Comparison of ENCODE assay signal across 11 cellular contexts in genomic region chr13:50521750-50522149, GRCh38.
DNase-seq lines count a peak whose midpoint lies in the region; ATAC-seq, FAIRE-seq and TF ChIP-seq lines count a peak whose summit lies in the region.
"Had no signal": no experiment of that assay in that cellular context is flagged by ENCODE, and none has a peak within 500 bp of the region (broad histone marks: within the 10 kb centered on the region; RNA-seq: fewer than 3 reads in every experiment).

No MANE protein-coding gene starts in this region.

- no TSS peak for BruUV-seq in GM12878 (replicated peaks; lab: Mats Ljungman, UMichigan)

- TF ChIP-seq EP300 in GM12878 (IDR thresholded peaks at IDR 0.05; ENCODE audit: borderline replicate concordance in 1 of 2, control insufficient read depth in 1 of 2, low read depth in 2 of 2, low read length in 2 of 2), result no peak

- no peak for ATAC-seq in GM12878
- peak; percentile 69 for ATAC-seq in sciatic nerve
- ATAC-seq: stimulated activated effector memory CD8-positive, alpha-beta T cell treated with anti-CD3 and anti-CD28 coated beads, Interleukin-12 subunit alpha, Interleukin-12 subunit beta, amount 100 ng/mL, for 72 hours had no signal

- no peak for TF ChIP-seq POLR2A in GM12878 (IDR thresholded peaks at IDR 0.05; ENCODE audit: low read depth, low read length)

- FAIRE-seq in GM12878 (lab: Jason Lieb, UNC), result no peak
- FAIRE-seq: GM18507 had no signal

- RAD21 ChIA-PET in GM12878 (lab: Charles Lee; ENCODE audit: unreplicated experiment), result no interaction called here

- SMC1A ChIA-PET in GM12878 (lab: Charles Lee; ENCODE audit: uncharacterized antibody, unreplicated experiment), result interaction anchor here (1.2 kb wide), 1 partner anchor 193 kb away, joined by 3 read pairs; no protein-coding TSS in a partner anchor

- CTCF ChIA-PET in HEK293 (lab: Yijun Ruan, JAX) (interaction anchor here (0.6 kb wide), 1 partner anchor 9 kb away, joined by 3 read pairs; no protein-coding TSS in a partner anchor), GM12878 (lab: Yijun Ruan, JAX) (interaction anchor here (1.1 kb wide), 1 partner anchor 9 kb away, joined by 5 read pairs; no protein-coding TSS in a partner anchor)

- peaks cover 7% of the 10 kb centered on the region; the same call in 1 of the 2 replicates for H3K4me1 ChIP-seq in HEK293 (ENCODE audit: control insufficient read depth, insufficient read depth, low read length)
- H3K4me1 ChIP-seq in GM12878 (ENCODE audit: control insufficient read depth, insufficient read depth, low read length), result no peaks in the 10 kb centered on the region
- H3K4me1 ChIP-seq in osteoblast (ENCODE audit: insufficient read depth, low read length), result peaks cover 27% of the 10 kb centered on the region

- H3K4me3 ChIP-seq in HEK293 (ENCODE audit: low read depth, low read length), result no peak overlapping the region
- no peak overlapping the region for H3K4me3 ChIP-seq in GM12878
- no peak overlapping the region for H3K4me3 ChIP-seq in osteoblast (ENCODE audit: insufficient read depth, low read length)
- H3K4me3 ChIP-seq: dorsolateral prefrontal cortex had no signal

- DNase-seq in GM12878 (ENCODE audit: low read depth, low spot score) (no peak), iris pigment epithelial cell (ENCODE audit: low read depth) (peak; percentile 78), sciatic nerve (ENCODE audit: low spot score) (no peak), osteoblast (ENCODE audit: insufficient read length, low spot score, missing footprints) (no peak), NCI-H2081 treated with DMSO at 0.1 percent for 48 hours (lab: John Stamatoyannopoulos, UW) (no peak), activated T-cell treated with anti-CD3 and anti-CD28 coated beads for 4 hours (no peak)
- DNase-seq in activated CD4-positive, alpha-beta T cell treated with anti-CD3 and anti-CD28 coated beads, Interleukin-2, amount 50 U/mL, for 48 hours, result no peak
- DNase-seq: dorsolateral prefrontal cortex had no signal

- no peak overlapping the region for H3K9ac ChIP-seq in GM12878 (ENCODE audit: control insufficient read depth, insufficient read depth, low read length)

- in situ Hi-C loops in GM12878 (cut with MboI), result no loop called here

- H3K36me3 ChIP-seq in HEK293 (ENCODE audit: control insufficient read depth in 2 of 2, insufficient read depth in 1 of 2, low read length in 2 of 2) (no peaks in the 10 kb centered on the region), GM12878 (ENCODE audit: control insufficient read depth in 2 of 2, insufficient read depth in 2 of 2, low read length in 1 of 2) (no peaks in the 10 kb centered on the region), osteoblast (ENCODE audit: insufficient read depth, low read length) (no peaks in the 10 kb centered on the region)

- H3K4me2 ChIP-seq in GM12878 (ENCODE audit: control insufficient read depth, insufficient read depth) (no peak overlapping the region), osteoblast (ENCODE audit: insufficient read depth, low read length) (no peak overlapping the region)

- H4K20me1 ChIP-seq in GM12878 (ENCODE audit: control insufficient read depth, insufficient read depth) (no peaks in the 10 kb centered on the region), osteoblast (ENCODE audit: insufficient read depth, low read length) (no peaks in the 10 kb centered on the region)

- intact Hi-C loops in GM12878 (cut with micrococcal nuclease; ENCODE audit: unreplicated experiment), result no loop called here
- intact Hi-C loops in sciatic nerve (cut with DNase I), result no loop called here

- H3K27me3 ChIP-seq in GM12878 (replicated peaks in 1 of 2; ENCODE audit: control insufficient read depth in 2 of 2, insufficient read depth in 2 of 2, low read length in 1 of 2) (peaks cover 1 to 13% of the 10 kb centered on the region in 2 experiments; a peak in 2 of 4 replicates), osteoblast (ENCODE audit: insufficient read depth, low read length) (no peaks in the 10 kb centered on the region)
- H3K27me3 ChIP-seq: dorsolateral prefrontal cortex had no signal

- POLR2A ChIA-PET in HEK293 (lab: Yijun Ruan, JAX), result no interaction called here
- POLR2A ChIA-PET in GM12878 (lab: Charles Lee), result no interaction called here

- 17% methylated on average over 3 of the region's 3 CpGs for WGBS in GM12878 (ENCODE audit: insufficient coverage, insufficient replicate concordance, low lambda C conversion rate, missing lambda C conversion rate)

- TF ChIP-seq RAD21 in GM12878 (IDR thresholded peaks at IDR 0.05; ENCODE audit: insufficient read depth, low read depth, low read length), result no peak

- no peaks in the 10 kb centered on the region for H3K79me2 ChIP-seq in GM12878 (ENCODE audit: control insufficient read depth, insufficient read depth, low read length)
- no peaks in the 10 kb centered on the region for H3K79me2 ChIP-seq in osteoblast (ENCODE audit: insufficient read depth, low read length)

- H3K9me3 ChIP-seq in HEK293 (ENCODE audit: control insufficient read depth, insufficient read depth, low read depth, low read length) (no peaks in the 10 kb centered on the region), GM12878 (replicated peaks; ENCODE audit: control insufficient read depth, insufficient read depth, low read length) (no peaks in the 10 kb centered on the region), osteoblast (ENCODE audit: low read depth, low read length) (no peaks in the 10 kb centered on the region)

- H2AFZ ChIP-seq in GM12878 (ENCODE audit: control insufficient read depth, low read depth, low read length) (no peak overlapping the region), osteoblast (ENCODE audit: low read length) (no peak overlapping the region)

- H3K27ac ChIP-seq in HEK293 (ENCODE audit: extremely low read depth, low read depth, low read length) (peak overlapping the region; percentile 59), GM12878 (ENCODE audit: control insufficient read depth, insufficient read depth) (no peak overlapping the region), osteoblast (ENCODE audit: low read depth, low read length) (no peak overlapping the region)

- no peak for TF ChIP-seq CTCF in HEK293 (tag by site-specific recombination; IDR thresholded peaks at IDR 0.05)
- no peak for TF ChIP-seq CTCF in GM12878 (IDR thresholded peaks at IDR 0.05 in 2 of 3, conservative IDR thresholded peaks at IDR 0.05 in 1 of 3; ENCODE audit: control insufficient read depth in 2 of 3, extremely low read depth in 1 of 3, insufficient read depth in 1 of 3, low read depth in 3 of 3, low read length in 3 of 3)
- no peak for TF ChIP-seq CTCF in osteoblast (IDR thresholded peaks at IDR 0.05; ENCODE audit: extremely low read depth, low read depth, low read length)

TF ChIP-seq in HEK293, 187 proteins besides CTCF, POLR2A, EP300 and RAD21 (continues in another document):
- TF ChIP-seq ZBTB44 (tag by site-specific recombination; IDR thresholded peaks at IDR 0.05) (peak; percentile 88), ZNF843 (tag by site-specific recombination; IDR thresholded peaks at IDR 0.05) (peak; percentile 78), ZNF416 (tag by site-specific recombination; IDR thresholded peaks at IDR 0.05) (no peak), ZSCAN30 (tag by site-specific recombination; IDR thresholded peaks at IDR 0.05) (0 out of 2 replicates have a peak, but pooled peaks have one; percentile 35)

TF ChIP-seq in GM12878, 131 proteins besides CTCF, POLR2A, EP300 and RAD21:
- TF ChIP-seq NKRF (conservative IDR thresholded peaks at IDR 0.05) (no peak), BMI1 (IDR thresholded peaks at IDR 0.05; ENCODE audit: borderline replicate concordance) (peak; percentile 62; the same call in 1 of the 2 replicates), BRCA1 (IDR thresholded peaks at IDR 0.05; ENCODE audit: low read depth, low read length) (no peak)
